In the genomic region with DNA sequence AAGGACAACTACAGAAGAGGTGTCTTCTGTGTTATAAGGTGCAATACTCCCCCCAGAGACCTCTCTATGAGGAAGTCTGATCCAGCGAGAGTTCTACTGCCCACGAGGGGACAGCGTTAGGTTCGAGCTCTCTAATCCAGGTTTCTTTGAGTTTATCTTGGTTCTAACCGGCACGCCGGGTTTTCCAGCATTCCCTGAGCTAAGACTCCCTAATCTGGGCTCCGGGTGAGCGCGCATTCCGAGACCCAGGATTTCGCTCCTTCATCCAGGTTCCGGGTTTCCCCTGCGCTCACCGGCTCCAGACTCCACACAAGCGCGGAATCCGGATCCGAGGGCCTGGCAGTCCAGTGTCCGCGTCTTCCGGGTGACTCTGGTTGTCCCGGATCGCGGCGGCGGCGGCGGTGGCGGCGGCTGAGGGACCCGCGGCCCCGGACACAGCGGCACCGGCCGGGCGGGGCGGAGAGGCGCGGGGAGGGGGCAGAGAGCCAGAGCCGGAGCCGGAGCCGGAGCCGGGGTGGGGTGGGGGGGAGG, we compare ENCODE assay signal across 8 cellular contexts. TPM values are rescaled to one million over a fixed set of nuclear protein-coding genes. Genes with fewer than 3 reads are reported as not detected.
DNase-seq lines count a peak whose midpoint lies in the region; ATAC-seq lines count a peak whose summit lies in the region.

A gene with protein sequence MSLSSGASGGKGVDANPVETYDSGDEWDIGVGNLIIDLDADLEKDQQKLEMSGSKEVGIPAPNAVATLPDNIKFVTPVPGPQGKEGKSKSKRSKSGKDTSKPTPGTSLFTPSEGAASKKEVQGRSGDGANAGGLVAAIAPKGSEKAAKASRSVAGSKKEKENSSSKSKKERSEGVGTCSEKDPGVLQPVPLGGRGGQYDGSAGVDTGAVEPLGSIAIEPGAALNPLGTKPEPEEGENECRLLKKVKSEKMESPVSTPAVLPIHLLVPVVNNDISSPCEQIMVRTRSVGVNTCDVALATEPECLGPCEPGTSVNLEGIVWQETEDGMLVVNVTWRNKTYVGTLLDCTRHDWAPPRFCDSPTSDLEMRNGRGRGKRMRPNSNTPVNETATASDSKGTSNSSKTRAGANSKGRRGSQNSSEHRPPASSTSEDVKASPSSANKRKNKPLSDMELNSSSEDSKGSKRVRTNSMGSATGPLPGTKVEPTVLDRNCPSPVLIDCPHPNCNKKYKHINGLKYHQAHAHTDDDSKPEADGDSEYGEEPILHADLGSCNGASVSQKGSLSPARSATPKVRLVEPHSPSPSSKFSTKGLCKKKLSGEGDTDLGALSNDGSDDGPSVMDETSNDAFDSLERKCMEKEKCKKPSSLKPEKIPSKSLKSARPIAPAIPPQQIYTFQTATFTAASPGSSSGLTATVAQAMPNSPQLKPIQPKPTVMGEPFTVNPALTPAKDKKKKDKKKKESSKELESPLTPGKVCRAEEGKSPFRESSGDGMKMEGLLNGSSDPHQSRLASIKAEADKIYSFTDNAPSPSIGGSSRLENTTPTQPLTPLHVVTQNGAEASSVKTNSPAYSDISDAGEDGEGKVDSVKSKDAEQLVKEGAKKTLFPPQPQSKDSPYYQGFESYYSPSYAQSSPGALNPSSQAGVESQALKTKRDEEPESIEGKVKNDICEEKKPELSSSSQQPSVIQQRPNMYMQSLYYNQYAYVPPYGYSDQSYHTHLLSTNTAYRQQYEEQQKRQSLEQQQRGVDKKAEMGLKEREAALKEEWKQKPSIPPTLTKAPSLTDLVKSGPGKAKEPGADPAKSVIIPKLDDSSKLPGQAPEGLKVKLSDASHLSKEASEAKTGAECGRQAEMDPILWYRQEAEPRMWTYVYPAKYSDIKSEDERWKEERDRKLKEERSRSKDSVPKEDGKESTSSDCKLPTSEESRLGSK (N-terminal part only) (plus strand): TSS at position 373 of the 531 bp plus-strand sequence. CDS start 38,842 bp downstream, outside the sequence.

- DNase-seq in NK-92 treated with Interleukin-12 subunit alpha and Interleukin-12 subunit beta, amount 100 ng/mL, for 24 hours (lab: John Stamatoyannopoulos, UW) = peak; percentile 82
- DNase-seq in NK-92 (lab: John Stamatoyannopoulos, UW; ENCODE audit: unreplicated experiment) = no peak
- DNase-seq in NCI-H526 treated with DMSO at 0.1 percent for 48 hours (lab: John Stamatoyannopoulos, UW) = peak; percentile 83
- peak; percentile 80 to 88 for DNase-seq in activated CD4-positive, alpha-beta T cell treated with anti-CD3 and anti-CD28 coated beads, Interleukin-2, amount 50 U/mL, for 4 hours
- DNase-seq in left lobe of liver (ENCODE audit: low spot score) = peak; percentile 94
- peak; percentile 89 for DNase-seq in stimulated activated CD4-positive, alpha-beta T cell treated with anti-CD3 and anti-CD28 coated beads, Interleukin-1b, Interleukin-23, amount 100 ng/mL, for 48 hours

- ATAC-seq in HG03432 (IDR thresholded peaks at IDR 0.05; ENCODE audit: unreplicated experiment) (peak; percentile 65), left lobe of liver (peak; percentile 86)

- H3K4me1 Mint-ChIP-seq in dendritic cell treated with granulocyte-macrophage colony-stimulating factor and Interleukin-4, amounts not matched to agents 40 ng/mL and 50 ng/mL, for 4 days (ENCODE audit: low read depth) = peaks cover 72% of the 10 kb centered on the region

- H3K9me3 Mint-ChIP-seq in dendritic cell treated with granulocyte-macrophage colony-stimulating factor and Interleukin-4, amounts not matched to agents 40 ng/mL and 50 ng/mL, for 4 days = no peaks in the 10 kb centered on the region

- peaks cover 7% of the 10 kb centered on the region for H3K36me3 Mint-ChIP-seq in dendritic cell treated with granulocyte-macrophage colony-stimulating factor and Interleukin-4, amounts not matched to agents 40 ng/mL and 50 ng/mL, for 4 days (ENCODE audit: low read depth)

- H3K27me3 Mint-ChIP-seq in dendritic cell treated with granulocyte-macrophage colony-stimulating factor and Interleukin-4, amounts not matched to agents 40 ng/mL and 50 ng/mL, for 4 days = no peaks in the 10 kb centered on the region

- H3K4me3 Mint-ChIP-seq in dendritic cell treated with granulocyte-macrophage colony-stimulating factor and Interleukin-4, amounts not matched to agents 40 ng/mL and 50 ng/mL, for 4 days = peak within 1 kb of the TSS; percentile 85

- peak within 1 kb of the TSS; percentile 84 for H3K27ac Mint-ChIP-seq in dendritic cell treated with granulocyte-macrophage colony-stimulating factor and Interleukin-4, amounts not matched to agents 40 ng/mL and 50 ng/mL, for 4 days

- intact Hi-C loops in dendritic cell treated with granulocyte-macrophage colony-stimulating factor and Interleukin-4, amounts not matched to agents 40 ng/mL and 50 ng/mL, for 4 days (cut with micrococcal nuclease) = loop anchor here (5.0 kb wide), 1 partner anchor 42 kb away; no protein-coding TSS in a partner anchor

RNA-seq across cellular contexts. Expression of the gene that starts here (rescaled TPM):
- 16.3 TPM for total RNA-seq in left lobe of liver
